In the genomic region with DNA sequence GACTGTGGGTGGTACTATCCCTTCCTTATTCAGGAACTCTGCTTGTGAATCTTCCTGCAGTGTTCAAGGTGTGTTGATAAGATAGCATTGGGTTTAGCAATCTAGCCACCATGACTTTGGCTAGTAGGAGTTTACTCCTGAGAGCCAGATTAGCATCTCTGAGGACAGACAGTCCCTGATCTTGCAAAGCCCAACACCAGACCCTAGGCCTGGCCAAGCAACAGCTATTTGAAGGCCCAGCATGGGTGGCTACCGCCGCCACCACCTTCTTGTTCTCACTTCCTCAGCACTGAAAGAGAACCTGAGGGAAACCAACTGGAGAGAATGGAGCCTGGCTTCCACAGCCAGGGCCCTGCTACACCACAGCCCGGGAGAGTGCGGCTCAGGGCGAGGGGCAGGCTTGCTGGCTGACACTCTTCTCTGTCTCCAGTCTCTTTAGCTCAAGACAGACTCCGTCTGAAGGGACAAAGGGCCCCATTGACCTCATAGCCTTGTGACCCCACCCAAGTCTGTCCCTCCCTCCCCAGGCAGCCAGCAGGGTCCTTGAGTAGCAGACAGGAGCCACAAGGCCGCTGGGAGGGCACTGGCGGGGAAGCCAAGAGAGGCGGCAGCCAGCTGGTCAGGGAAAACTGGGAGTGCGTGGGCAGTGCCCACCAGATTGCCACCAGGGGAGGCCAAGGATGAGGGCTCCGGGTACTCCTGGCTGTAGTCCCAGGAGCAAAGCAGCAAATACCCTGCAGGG, we compare ENCODE assay signal across 18 cellular contexts. TPM values are rescaled to one million over a fixed set of nuclear protein-coding genes. Genes with fewer than 3 reads are reported as not detected.
DNase-seq lines count a peak whose midpoint lies in the region; ATAC-seq, FAIRE-seq and TF ChIP-seq lines count a peak whose summit lies in the region.
"Had no signal": no experiment of that assay in that cellular context is flagged by ENCODE, and none has a peak within 500 bp of the region (broad histone marks: within the 10 kb centered on the region; RNA-seq: fewer than 3 reads in every experiment).

No MANE protein-coding gene starts in this region.

- H3K4me3 ChIP-seq in OCI-LY3 (ENCODE audit: low read length) (no peak overlapping the region), H1 (ENCODE audit: extremely low read depth in 1 of 4, insufficient read depth in 2 of 4, low read depth in 3 of 4, low read length in 4 of 4) (no peak overlapping the region)
- H3K4me3 ChIP-seq: cardiac muscle cell, gastrocnemius medialis, spleen had no signal

- peak overlapping the region; percentile 48 for H3K27ac Mint-ChIP-seq in type B pancreatic cell
- H3K27ac Mint-ChIP-seq: immature natural killer cell, memory B cell, WTC11 had no signal

- H4K20me1 ChIP-seq in OCI-LY3 (ENCODE audit: insufficient read depth, low read length) (no peaks in the 10 kb centered on the region), H1 (replicated peaks in 1 of 2; ENCODE audit: control insufficient read depth in 1 of 2, insufficient read depth in 2 of 2, low read length in 2 of 2) (no peaks in the 10 kb centered on the region)

- TF ChIP-seq EP300 in H1 (IDR thresholded peaks at IDR 0.05; ENCODE audit: borderline replicate concordance in 1 of 2, low read depth in 2 of 2, low read length in 2 of 2): no peak

- no peak for TF ChIP-seq POLR2A in H1 (IDR thresholded peaks at IDR 0.05; ENCODE audit: control extremely low read depth in 1 of 2, low read depth in 2 of 2, low read length in 2 of 2)

- peak overlapping the region; percentile 90; the same call in 1 of the 2 replicates for H2BK15ac ChIP-seq in H1 (ENCODE audit: low read length)

- H3K27me3 Mint-ChIP-seq in type B pancreatic cell: peaks cover 37% of the 10 kb centered on the region

- no peak overlapping the region for H3K14ac ChIP-seq in H1 (ENCODE audit: insufficient read length)

- no peak overlapping the region for H3K56ac ChIP-seq in H1 (replicated peaks; ENCODE audit: insufficient read length, low read depth, low read length)

- no peak for FAIRE-seq in H1 (lab: Jason Lieb, UNC)

- ATAC-seq in left ventricle myocardium superior: no peak
- ATAC-seq in GM21786 (IDR thresholded peaks at IDR 0.05; ENCODE audit: unreplicated experiment): no peak
- ATAC-seq in HG03571 (IDR thresholded peaks at IDR 0.05; ENCODE audit: unreplicated experiment): no peak
- ATAC-seq: gastrocnemius medialis, SK-N-SH treated with all-trans-retinoic acid at 6 μM for 48 hours, WTC11 had no signal

- TF ChIP-seq CTCF in OCI-LY3 (IDR thresholded peaks at IDR 0.05; ENCODE audit: low read depth, low read length) (no peak), H1 (IDR thresholded peaks at IDR 0.05; ENCODE audit: control extremely low read depth in 1 of 3, insufficient read depth in 1 of 3, low read depth in 1 of 3, low read length in 3 of 3) (no peak), type B pancreatic cell (conservative IDR thresholded peaks at IDR 0.05) (no peak)

- H3K9me3 ChIP-seq in OCI-LY3 (ENCODE audit: insufficient read depth, low read length) (no peaks in the 10 kb centered on the region), H1 (ENCODE audit: insufficient read depth in 2 of 2, low read depth in 1 of 2, low read length in 1 of 2) (no peaks in the 10 kb centered on the region)
- H3K9me3 ChIP-seq: gastrocnemius medialis, spleen had no signal

- peak; percentile 37 for DNase-seq in SKM-1 treated with dmso at 0.1 percent for 144 hours (lab: John Stamatoyannopoulos, UW; ENCODE audit: unreplicated experiment)
- DNase-seq in SKM-1 (lab: John Stamatoyannopoulos, UW; ENCODE audit: unreplicated experiment): no peak
- DNase-seq in H1 (ENCODE audit: low read depth in 1 of 2, low spot score in 2 of 2): no peak
- no peak for DNase-seq in type B pancreatic cell (ENCODE audit: extremely low spot score, unreplicated experiment)
- no peak for DNase-seq in left ventricle myocardium superior
- DNase-seq: ACHN; activated naive CD4-positive, alpha-beta T cell treated with anti-CD3 and anti-CD28 coated beads, Interleukin-2, amount 50 U/mL, for 16 hours; gastrocnemius medialis; immature natural killer cell; occipital lobe; spleen had no signal

- POLR2A ChIA-PET in H1 (lab: Charles Lee; ENCODE audit: partially characterized antibody): interaction anchor here (1.0 to 6.6 kb wide), 8 partner anchors 34 to 97 kb away, joined by 3 to 61 read pairs (median 6); partner anchors contain the start of genes GPR179 and SOCS7

- H3K4me3 Mint-ChIP-seq in type B pancreatic cell: peak overlapping the region; percentile 49
- H3K4me3 Mint-ChIP-seq: immature natural killer cell, memory B cell had no signal

- no peak overlapping the region for H4K8ac ChIP-seq in H1 (ENCODE audit: extremely low read depth, insufficient read depth, low read length)

- peak overlapping the region; percentile 63 for H4K91ac ChIP-seq in H1 (replicated peaks; ENCODE audit: insufficient read length, low read length)

- H3K36me3 ChIP-seq in OCI-LY3 (replicated peaks; ENCODE audit: low read depth, low read length) (no peaks in the 10 kb centered on the region), H1 (ENCODE audit: control insufficient read depth in 2 of 4, insufficient read depth in 4 of 4, low read length in 3 of 4) (no peaks in the 10 kb centered on the region)
- H3K36me3 ChIP-seq: cardiac muscle cell, gastrocnemius medialis, spleen had no signal

- H3K4me1 ChIP-seq in OCI-LY3 (ENCODE audit: low read length): peaks cover 38% of the 10 kb centered on the region
- peaks cover 15 to 62% (median 52%) of the 10 kb centered on the region in 4 experiments for H3K4me1 ChIP-seq in H1 (replicated peaks in 1 of 4; ENCODE audit: control insufficient read depth in 3 of 4, insufficient read depth in 4 of 4, low read length in 3 of 4)

- H3K9me3 Mint-ChIP-seq in type B pancreatic cell: no peaks in the 10 kb centered on the region
- H3K9me3 Mint-ChIP-seq: immature natural killer cell, memory B cell, WTC11 had no signal

- H2BK12ac ChIP-seq in H1 (ENCODE audit: low read depth, low read length): peak overlapping the region; percentile 100

- H3K18ac ChIP-seq in H1 (ENCODE audit: extremely low read depth, low read length): peak overlapping the region; percentile 3

- peak overlapping the region; percentile 7; the same call in 1 of the 2 replicates for H3K4me2 ChIP-seq in OCI-LY3 (ENCODE audit: low read length)
- no peak overlapping the region for H3K4me2 ChIP-seq in H1 (ENCODE audit: insufficient read depth in 1 of 2, low read depth in 2 of 2, low read length in 2 of 2)

- H2AFZ ChIP-seq in OCI-LY3 (ENCODE audit: low read depth, low read length): peak overlapping the region; percentile 36; the same call in 1 of the 2 replicates
- H2AFZ ChIP-seq in H1 (ENCODE audit: low read length): no peak overlapping the region

- H3K27me3 ChIP-seq in OCI-LY3 (ENCODE audit: low read depth, low read length): peaks cover 24% of the 10 kb centered on the region
- H3K27me3 ChIP-seq in H1 (replicated peaks in 1 of 4; ENCODE audit: control insufficient read depth in 3 of 4, extremely low read depth in 1 of 4, insufficient read depth in 3 of 4, low read length in 3 of 4): peaks cover 0 to 19% (median 7%) of the 10 kb centered on the region in 4 experiments; a peak in 4 of 7 replicates

- no peaks in the 10 kb centered on the region for H3K79me1 ChIP-seq in H1 (ENCODE audit: low read depth, low read length)

- H4K5ac ChIP-seq in H1 (ENCODE audit: insufficient read length, low read depth, low read length): no peak overlapping the region

- no peaks in the 10 kb centered on the region for H3K36me3 Mint-ChIP-seq in type B pancreatic cell
- H3K36me3 Mint-ChIP-seq: immature natural killer cell, memory B cell, WTC11 had no signal

- H2BK20ac ChIP-seq in H1 (ENCODE audit: low read length): peak overlapping the region; percentile 97

- H3K4me1 Mint-ChIP-seq in type B pancreatic cell (ENCODE audit: unreplicated experiment): peaks cover 3% of the 10 kb centered on the region

- H3K79me2 ChIP-seq in OCI-LY3 (ENCODE audit: low read length): no peaks in the 10 kb centered on the region
- H3K79me2 ChIP-seq in H1 (ENCODE audit: control insufficient read depth in 1 of 2, insufficient read depth in 2 of 2, low read length in 2 of 2): 0 out of 4 replicates have a peak, but pooled peaks cover 0 to 3% of the 10 kb centered on the region in 2 experiments

- intact Hi-C loops in left ventricle myocardium superior (cut with micrococcal nuclease): no loop called here

- CTCF ChIA-PET in H1 (lab: Charles Lee; ENCODE audit: partially characterized antibody): interaction anchor here (0.8 to 24.5 kb wide), 8 partner anchors 9 to 85 kb away, joined by 3 to 400 read pairs (median 4); partner anchors contain the start of genes ARHGAP23, GPR179 and SOCS7

- peak overlapping the region; percentile 12; the same call in 1 of the 2 replicates for H3K27ac ChIP-seq in OCI-LY3 (ENCODE audit: low read length)
- no peak overlapping the region for H3K27ac ChIP-seq in H1 (ENCODE audit: low read depth, low read length)
- H3K27ac ChIP-seq: cardiac muscle cell, gastrocnemius medialis, spleen had no signal

- H3K9ac ChIP-seq in OCI-LY3 (ENCODE audit: low read length) (no peak overlapping the region; the same call in 1 of the 2 replicates), H1 (replicated peaks in 1 of 4; ENCODE audit: extremely low read depth in 1 of 4, low read depth in 3 of 4, low read length in 3 of 4) (no peak overlapping the region)

- H3K23me2 ChIP-seq in H1 (ENCODE audit: low read depth, low read length): peaks cover 14% of the 10 kb centered on the region; the same call in 1 of the 2 replicates

- no peak for TF ChIP-seq RAD21 in H1 (IDR thresholded peaks at IDR 0.05 in 1 of 2, conservative IDR thresholded peaks at IDR 0.05 in 1 of 2; ENCODE audit: low read depth in 2 of 2, low read length in 2 of 2)

- peak overlapping the region; percentile 63 for H3K4ac ChIP-seq in H1 (replicated peaks; ENCODE audit: insufficient read length, low read depth, low read length)

- no peak overlapping the region for H3K23ac ChIP-seq in H1 (ENCODE audit: insufficient read length)

- peak overlapping the region; percentile 45 for H2BK120ac ChIP-seq in H1 (replicated peaks; ENCODE audit: low read depth, low read length)

- peak overlapping the region; percentile 88; the same call in 1 of the 2 replicates for H2AK5ac ChIP-seq in H1 (ENCODE audit: low read depth, low read length)

- WGBS in H1 (ENCODE audit: extremely low coverage in 1 of 2, insufficient coverage in 1 of 2, insufficient read length in 1 of 2, insufficient replicate concordance in 2 of 2, low coverage in 1 of 2, low lambda C conversion rate in 2 of 2, missing lambda C conversion rate in 1 of 2), 2 experiments: 81% methylated on average over 9 of the region's 11 CpGs; no CpG with 5 or more reads in 1 of the 2 experiments

- H2BK5ac ChIP-seq in H1 (ENCODE audit: low read depth, low read length): peak overlapping the region; percentile 79; the same call in 1 of the 2 replicates

RNA-seq across cellular contexts. Expression of gene ARHGAP23, which starts 10.9 kb away (rescaled TPM):
- total RNA-seq in H1 (2021; fragmentation: NEBNext Ultra II Directional; extraction: Animal tissue kit (Norgen Biotek cat#: 25700)): 107 and 108 TPM in 2 replicates
- 16.3 and 28.6 TPM in 2 replicates for polyA plus RNA-seq in H1 (2011; rRNA removed)
- 21.0 TPM for polyA plus RNA-seq in H1 (2011; cell fraction: cytosol; rRNA removed)
- polyA plus RNA-seq in H1 (2011; cell fraction: nucleus; rRNA removed): 52.6 TPM
- polyA plus RNA-seq in H1 (2012, experiment 1 of 2): 39.3 to 66.4 TPM (median 42.6 TPM) in 4 replicates
- polyA plus RNA-seq in H1 (2012, experiment 2 of 2): 39.0 TPM
- polyA plus RNA-seq in H1 (2013, experiment 1 of 2): 43.2 TPM
- polyA plus RNA-seq in H1 (2013, experiment 2 of 2): 43.6 TPM
- polyA minus RNA-seq in H1 (2011; rRNA and poly(A)+ RNA removed): 23.8 and 36.4 TPM in 2 replicates
- 25.8 TPM for polyA minus RNA-seq in H1 (2011; cell fraction: cytosol; rRNA and poly(A)+ RNA removed)
- polyA minus RNA-seq in H1 (2011; cell fraction: nucleus; rRNA and poly(A)+ RNA removed): 69.0 TPM
- total RNA-seq in type B pancreatic cell (ENCODE audit: low replicate concordance) (114 and 333 TPM in 2 replicates), left ventricle myocardium superior (70.3 TPM)
- polyA plus RNA-seq: immature natural killer cell had no signal
